ENCODE assay signal across 8 cellular contexts in the genomic region with DNA sequence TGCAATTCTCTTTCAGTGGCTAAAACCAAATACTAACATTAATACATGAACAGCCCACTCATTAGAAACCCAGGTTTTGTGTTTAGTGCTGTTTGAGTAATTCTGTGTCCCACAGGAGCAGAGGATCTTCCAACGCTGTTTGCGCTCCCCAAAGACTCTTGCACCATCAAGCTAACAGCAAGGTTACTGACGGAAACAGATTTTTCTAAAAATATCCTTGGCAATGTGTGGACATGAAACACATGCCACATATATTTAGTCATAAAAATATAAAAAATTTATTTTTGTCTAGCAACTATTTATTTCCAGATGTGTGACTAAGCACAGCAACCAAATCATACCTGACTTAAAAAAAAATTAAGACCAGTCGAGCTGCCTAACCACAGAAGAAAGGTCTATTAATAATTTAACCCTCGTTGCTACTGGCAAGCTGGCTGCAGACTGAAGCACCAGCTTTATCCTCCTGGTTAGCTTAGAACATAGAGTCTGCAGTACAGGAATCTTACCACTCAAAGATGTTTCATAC.
A peak's percentile ranks its signal among the peaks of the same experiment; 100 is the strongest.
DNase-seq lines count a peak whose midpoint lies in the region; ATAC-seq and TF ChIP-seq lines count a peak whose summit lies in the region.

No MANE protein-coding gene starts in this region.

- TF ChIP-seq CTCF in adrenal gland (IDR thresholded peaks at IDR 0.05) = no peak
- no peak for TF ChIP-seq CTCF in GM10266 (IDR thresholded peaks at IDR 0.05; ENCODE audit: control insufficient read depth, insufficient read depth, low read depth, missing control alignments)

- H3K36me3 ChIP-seq in adrenal gland (replicated peaks in 1 of 2) = no peaks in the 10 kb centered on the region

- ATAC-seq in GM18870 (IDR thresholded peaks at IDR 0.05; ENCODE audit: unreplicated experiment) (peak; percentile 62), HG02884 (IDR thresholded peaks at IDR 0.05; ENCODE audit: unreplicated experiment) (peak; percentile 56)

- no peaks in the 10 kb centered on the region for H3K9me3 ChIP-seq in adrenal gland (replicated peaks in 1 of 3)

- no peak overlapping the region for H3K4me3 ChIP-seq in adrenal gland

- peak; percentile 21 to 65 (median 49) for DNase-seq in adrenal gland
- peak; percentile 61 for DNase-seq in renal cortical epithelial cell (ENCODE audit: low read depth)
- DNase-seq in NCI-H446 (lab: John Stamatoyannopoulos, UW) = no peak
- DNase-seq in GM10266 (ENCODE audit: extremely low spot score) = no peak
- no peak for DNase-seq in NCI-H128 (lab: John Stamatoyannopoulos, UW; ENCODE audit: unreplicated experiment)
- no peak for DNase-seq in NCI-H524 treated with DMSO at 0.1 percent for 48 hours (lab: John Stamatoyannopoulos, UW)

- no peak overlapping the region for H3K27ac ChIP-seq in adrenal gland

- 18 to 30% (median 21%) methylated on average over 5 of the region's 5 CpGs for WGBS in adrenal gland, 4 donors

- no peaks in the 10 kb centered on the region for H3K27me3 ChIP-seq in adrenal gland

- no peak for TF ChIP-seq POLR2A in adrenal gland (IDR thresholded peaks at IDR 0.05)

- peaks cover 6 to 10% of the 10 kb centered on the region in 2 donors for H3K4me1 ChIP-seq in adrenal gland (replicated peaks in 1 of 2)

- intact Hi-C loops in adrenal gland (cut with DNase I) = loop anchor here (5.0 to 10.0 kb wide), 2 partner anchors 592 to 614 kb away; no protein-coding TSS in a partner anchor

Comparison
In these comparisons a context has a peak if more than half of its experiments do, and no peak if none do; other contexts are left out.
1. DNase-seq: peak in adrenal gland (7 of 7) and renal cortical epithelial cell (single experiment); none in NCI-H446 (0 of 2), GM10266 (single experiment), NCI-H128 (single experiment) and NCI-H524 treated with DMSO at 0.1 percent for 48 hours (single experiment).